Comparison of ENCODE assay signal across 19 cellular contexts in the genomic region with DNA sequence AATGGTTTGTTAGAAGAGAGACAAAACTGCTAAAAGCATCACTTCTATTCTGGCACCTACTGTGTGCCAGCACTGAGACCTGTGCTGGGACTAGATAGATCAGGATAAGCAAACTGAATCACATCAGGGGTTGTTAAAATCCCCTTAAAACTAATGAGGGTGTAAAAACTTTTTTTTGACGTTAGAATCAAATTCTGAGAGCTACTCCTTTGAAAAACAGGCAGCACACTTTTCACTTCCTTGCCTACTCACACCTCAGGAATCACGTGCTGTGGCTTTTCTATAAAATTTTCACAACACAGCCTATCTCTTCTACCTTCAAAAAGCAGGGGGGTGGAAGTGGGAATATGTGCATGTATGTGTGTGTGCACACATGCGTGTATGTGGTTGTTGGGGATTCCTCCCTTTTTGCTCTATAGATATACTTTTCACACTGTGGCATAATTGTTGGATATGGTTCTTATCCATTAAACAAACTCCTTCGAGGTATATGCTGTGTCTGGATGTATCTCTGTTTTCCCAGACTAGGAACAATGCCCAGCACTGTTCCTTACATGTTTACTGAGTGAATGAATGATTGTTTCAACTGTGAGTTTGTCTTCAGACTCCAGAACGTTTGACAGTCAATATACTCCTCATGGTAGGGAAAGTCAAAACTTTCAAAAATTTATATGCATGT.
DNase-seq lines count a peak whose midpoint lies in the region; TF ChIP-seq lines count a peak whose summit lies in the region.
"Had no signal": no experiment of that assay in that cellular context is flagged by ENCODE, and none has a peak within 500 bp of the region (broad histone marks: within the 10 kb centered on the region; RNA-seq: fewer than 3 reads in every experiment).

No MANE protein-coding gene starts in this region.

- peak; percentile 34 for DNase-seq in activated naive CD4-positive, alpha-beta T cell treated with anti-CD3 and anti-CD28 coated beads, Interleukin-2, amount 10 ng/mL, durations not matched to agents 7 days and 5 days
- DNase-seq in activated naive CD4-positive, alpha-beta T cell (lab: John Stamatoyannopoulos, UW): no peak
- no peak for DNase-seq in activated CD4-positive, alpha-beta memory T cell treated with anti-CD3 and anti-CD28 coated beads, Interleukin-2, amount 10 ng/mL, durations not matched to agents 7 days and 5 days
- DNase-seq in epidermal melanocyte (ENCODE audit: insufficient read length, low spot score) (peak; percentile 52), prostate gland (ENCODE audit: low spot score) (no peak), KG1 (lab: John Stamatoyannopoulos, UW) (no peak), DMS153 treated with DMSO at 0.1 percent for 48 hours (lab: John Stamatoyannopoulos, UW; ENCODE audit: unreplicated experiment) (no peak)
- DNase-seq: anterior cingulate cortex, colonic mucosa, COR-L47, GM23248, IMR-90, NCI-H1048, NCI-H2081 treated with DMSO at 0.1 percent for 48 hours, NCI-H69, nephron progenitor cell had no signal

- H3K36me3 ChIP-seq in prostate gland: no peaks in the 10 kb centered on the region
- H3K36me3 ChIP-seq: colonic mucosa, thoracic aorta had no signal

- H3K27me3 Mint-ChIP-seq in activated naive CD4-positive, alpha-beta T cell treated with anti-CD3 and anti-CD28 coated beads, Interleukin-2, amount 10 ng/mL, durations not matched to agents 7 days and 5 days: no peaks in the 10 kb centered on the region
- H3K27me3 Mint-ChIP-seq in activated CD4-positive, alpha-beta memory T cell treated with anti-CD3 and anti-CD28 coated beads, Interleukin-2, amount 10 ng/mL, durations not matched to agents 7 days and 5 days: no peaks in the 10 kb centered on the region
- no peaks in the 10 kb centered on the region for H3K27me3 Mint-ChIP-seq in stimulated activated naive CD8-positive, alpha-beta T cell treated with anti-CD3 and anti-CD28 coated beads, Interleukin-15, Interleukin-2, amounts not matched to agents 100 ng/mL and 50 ng/mL, for 24 hours

- peaks cover 4% of the 10 kb centered on the region for H3K9me3 Mint-ChIP-seq in activated naive CD4-positive, alpha-beta T cell treated with anti-CD3 and anti-CD28 coated beads, Interleukin-2, amount 10 ng/mL, durations not matched to agents 7 days and 5 days
- no peaks in the 10 kb centered on the region for H3K9me3 Mint-ChIP-seq in activated CD4-positive, alpha-beta memory T cell treated with anti-CD3 and anti-CD28 coated beads, Interleukin-2, amount 10 ng/mL, durations not matched to agents 7 days and 5 days
- H3K9me3 Mint-ChIP-seq in stimulated activated naive CD8-positive, alpha-beta T cell treated with anti-CD3 and anti-CD28 coated beads, Interleukin-15, Interleukin-2, amounts not matched to agents 100 ng/mL and 50 ng/mL, for 24 hours: no peaks in the 10 kb centered on the region
- H3K9me3 Mint-ChIP-seq: nephron progenitor cell had no signal

- H3K36me3 Mint-ChIP-seq in activated naive CD4-positive, alpha-beta T cell treated with anti-CD3 and anti-CD28 coated beads, Interleukin-2, amount 10 ng/mL, durations not matched to agents 7 days and 5 days: peaks cover 69% of the 10 kb centered on the region
- H3K36me3 Mint-ChIP-seq in activated CD4-positive, alpha-beta memory T cell treated with anti-CD3 and anti-CD28 coated beads, Interleukin-2, amount 10 ng/mL, durations not matched to agents 7 days and 5 days (ENCODE audit: low read depth): peaks cover 56% of the 10 kb centered on the region
- H3K36me3 Mint-ChIP-seq in stimulated activated naive CD8-positive, alpha-beta T cell treated with anti-CD3 and anti-CD28 coated beads, Interleukin-15, Interleukin-2, amounts not matched to agents 100 ng/mL and 50 ng/mL, for 24 hours (ENCODE audit: low read depth): peaks cover 88% of the 10 kb centered on the region

- H3K4me3 Mint-ChIP-seq in activated naive CD4-positive, alpha-beta T cell treated with anti-CD3 and anti-CD28 coated beads, Interleukin-2, amount 10 ng/mL, durations not matched to agents 7 days and 5 days: peak overlapping the region; percentile 9
- no peak overlapping the region for H3K4me3 Mint-ChIP-seq in activated CD4-positive, alpha-beta memory T cell treated with anti-CD3 and anti-CD28 coated beads, Interleukin-2, amount 10 ng/mL, durations not matched to agents 7 days and 5 days
- peak overlapping the region; percentile 51 for H3K4me3 Mint-ChIP-seq in stimulated activated naive CD8-positive, alpha-beta T cell treated with anti-CD3 and anti-CD28 coated beads, Interleukin-15, Interleukin-2, amounts not matched to agents 100 ng/mL and 50 ng/mL, for 24 hours
- H3K4me3 Mint-ChIP-seq: nephron progenitor cell had no signal

- intact Hi-C loops in prostate gland (cut with DNase I): no loop called here

- CTCF ChIA-PET in activated naive CD4-positive, alpha-beta T cell treated with anti-CD3 and anti-CD28 coated beads, Interleukin-2, amount 10 ng/mL, durations not matched to agents 7 days and 5 days (lab: Charles Lee): interaction anchor here (0.6 to 0.7 kb wide), 2 partner anchors 229 to 239 kb away, joined by 3 read pairs; no protein-coding TSS in a partner anchor
- CTCF ChIA-PET in activated CD4-positive, alpha-beta memory T cell treated with anti-CD3 and anti-CD28 coated beads, Interleukin-2, amount 10 ng/mL, durations not matched to agents 7 days and 5 days (lab: Charles Lee): interaction anchor here (1.2 to 1.8 kb wide), 3 partner anchors 8 to 40 kb away, joined by 3 to 5 read pairs (median 3); no protein-coding TSS in a partner anchor

- H3K27me3 ChIP-seq in prostate gland (replicated peaks; ENCODE audit: insufficient read depth): no peaks in the 10 kb centered on the region
- H3K27me3 ChIP-seq: colonic mucosa had no signal

- POLR2A ChIA-PET in activated CD4-positive, alpha-beta memory T cell treated with anti-CD3 and anti-CD28 coated beads, Interleukin-2, amount 10 ng/mL, durations not matched to agents 7 days and 5 days (lab: Charles Lee): interaction anchor here (0.7 to 2.2 kb wide), 8 partner anchors 8 to 106 kb away, joined by 3 to 11 read pairs (median 4); partner anchors contain the start of gene FYN

- H3K4me3 ChIP-seq in prostate gland: no peak overlapping the region
- H3K4me3 ChIP-seq: colonic mucosa, GM23248, lung, thoracic aorta had no signal

- H3K27ac ChIP-seq in prostate gland: no peak overlapping the region
- H3K27ac ChIP-seq: colonic mucosa, GM23248, thoracic aorta had no signal

- H3K27ac Mint-ChIP-seq in activated naive CD4-positive, alpha-beta T cell treated with anti-CD3 and anti-CD28 coated beads, Interleukin-2, amount 10 ng/mL, durations not matched to agents 7 days and 5 days: peak overlapping the region; percentile 87
- peak overlapping the region; percentile 73 for H3K27ac Mint-ChIP-seq in activated CD4-positive, alpha-beta memory T cell treated with anti-CD3 and anti-CD28 coated beads, Interleukin-2, amount 10 ng/mL, durations not matched to agents 7 days and 5 days
- peak overlapping the region; percentile 100 for H3K27ac Mint-ChIP-seq in stimulated activated naive CD8-positive, alpha-beta T cell treated with anti-CD3 and anti-CD28 coated beads, Interleukin-15, Interleukin-2, amounts not matched to agents 100 ng/mL and 50 ng/mL, for 24 hours
- H3K27ac Mint-ChIP-seq: nephron progenitor cell had no signal

- no peaks in the 10 kb centered on the region for H3K9me3 ChIP-seq in prostate gland
- H3K9me3 ChIP-seq: colonic mucosa, thoracic aorta had no signal

- no peak for TF ChIP-seq CTCF in prostate gland (IDR thresholded peaks at IDR 0.05)

- 52% methylated on average over 5 of the region's 5 CpGs for WGBS in prostate gland

- H3K4me1 ChIP-seq in prostate gland (replicated peaks): no peaks in the 10 kb centered on the region
- H3K4me1 ChIP-seq: colonic mucosa had no signal

- TF ChIP-seq POLR2A in prostate gland (IDR thresholded peaks at IDR 0.05): no peak

- peaks cover 91% of the 10 kb centered on the region for H3K4me1 Mint-ChIP-seq in activated naive CD4-positive, alpha-beta T cell treated with anti-CD3 and anti-CD28 coated beads, Interleukin-2, amount 10 ng/mL, durations not matched to agents 7 days and 5 days
- peaks cover 94% of the 10 kb centered on the region for H3K4me1 Mint-ChIP-seq in activated CD4-positive, alpha-beta memory T cell treated with anti-CD3 and anti-CD28 coated beads, Interleukin-2, amount 10 ng/mL, durations not matched to agents 7 days and 5 days
- H3K4me1 Mint-ChIP-seq in stimulated activated naive CD8-positive, alpha-beta T cell treated with anti-CD3 and anti-CD28 coated beads, Interleukin-15, Interleukin-2, amounts not matched to agents 100 ng/mL and 50 ng/mL, for 24 hours (ENCODE audit: low read depth): peaks cover 98% of the 10 kb centered on the region

Comparison
In these comparisons a context has a peak if more than half of its experiments do, and no peak if none do; other contexts are left out.
1. DNase-seq: peak in activated naive CD4-positive, alpha-beta T cell treated with anti-CD3 and anti-CD28 coated beads, Interleukin-2, amount 10 ng/mL, durations not matched to agents 7 days and 5 days (single experiment) and epidermal melanocyte (single experiment); none in activated naive CD4-positive, alpha-beta T cell (0 of 4), activated CD4-positive, alpha-beta memory T cell treated with anti-CD3 and anti-CD28 coated beads, Interleukin-2, amount 10 ng/mL, durations not matched to agents 7 days and 5 days (single experiment), prostate gland (single experiment), KG1 (single experiment) and DMS153 treated with DMSO at 0.1 percent for 48 hours (single experiment).
2. Peak in every context shown above with its lines, with median percentiles within 50 percentile points of each other: H3K27ac Mint-ChIP-seq.